ENCODE assay signal across 1 cellular context in the genomic region with DNA sequence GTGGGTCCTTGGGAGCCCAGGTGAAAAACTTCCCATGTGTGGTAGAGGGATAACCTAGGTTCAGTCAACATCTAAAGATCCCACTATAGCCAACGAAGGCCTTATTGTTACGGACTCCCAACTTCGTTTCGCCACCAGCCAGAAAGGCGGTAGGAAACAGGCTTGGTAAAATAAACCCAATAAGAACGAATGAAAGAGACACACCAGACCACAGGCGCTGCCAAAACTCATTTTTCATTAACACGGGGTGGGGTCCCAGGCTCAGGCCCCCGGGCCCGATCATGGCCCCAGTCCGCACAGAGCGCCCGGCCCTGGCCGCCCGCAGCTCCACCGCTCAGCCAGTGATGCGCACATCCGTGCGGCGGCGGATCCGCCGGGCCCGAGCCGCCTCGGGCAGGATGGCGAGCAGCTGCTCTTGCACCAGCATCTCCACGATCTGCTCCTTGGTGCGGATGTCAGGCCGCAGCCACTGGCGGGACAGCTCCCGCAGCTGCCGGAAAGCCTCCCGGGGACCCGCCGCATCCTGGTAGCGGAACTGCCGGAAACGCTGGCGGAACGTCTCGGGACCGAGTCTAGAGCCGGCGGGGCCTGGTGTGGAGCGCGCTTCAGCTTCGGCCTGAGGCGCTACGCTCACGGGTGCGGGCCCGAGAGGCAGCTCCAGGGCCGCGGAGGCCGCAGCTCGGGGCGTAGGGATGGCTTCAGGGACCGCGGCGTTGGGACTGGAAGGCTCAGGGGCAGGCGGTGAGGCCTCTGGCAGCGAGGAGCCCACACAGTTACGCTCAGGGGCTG.
TF ChIP-seq lines count a peak whose summit lies in the region.

No MANE protein-coding gene starts in this region.

TF ChIP-seq in HepG2, 621 proteins besides CTCF, POLR2A, EP300 and RAD21 (continued from another document and continues in another):
- TF ChIP-seq ZNF503 (CRISPR knock-in tag; IDR thresholded peaks at IDR 0.05) (peak; percentile 64; the same call in 1 of the 2 replicates), ZNF317 (CRISPR knock-in tag; IDR thresholded peaks at IDR 0.05) (no peak), ZBTB42 (CRISPR knock-in tag; IDR thresholded peaks at IDR 0.05) (peak; percentile 89; the same call in 1 of the 2 replicates), ZNF253 (CRISPR knock-in tag; IDR thresholded peaks at IDR 0.05; ENCODE audit: borderline replicate concordance) (no peak), TFAP4 (IDR thresholded peaks at IDR 0.05; ENCODE audit: borderline replicate concordance, low read depth) (no peak), ZNF740 (CRISPR knock-in tag; IDR thresholded peaks at IDR 0.05) (no peak), KAT2B (IDR thresholded peaks at IDR 0.05; ENCODE audit: borderline replicate concordance, low read depth, low read length) (no peak), TGIF2 (CRISPR knock-in tag; IDR thresholded peaks at IDR 0.05) (no peak; the same call in 1 of the 2 replicates), RXRB (CRISPR knock-in tag; IDR thresholded peaks at IDR 0.05; ENCODE audit: borderline replicate concordance) (no peak), FOXA1 (IDR thresholded peaks at IDR 0.05) (no peak), FOXA1 (CRISPR knock-in tag; IDR thresholded peaks at IDR 0.05) (no peak; the same call in 1 of the 2 replicates), ZNF432 (CRISPR knock-in tag; IDR thresholded peaks at IDR 0.05; ENCODE audit: borderline replicate concordance) (0 out of 2 replicates have a peak, but pooled peaks have one; percentile 71), KLF16 (CRISPR knock-in tag; IDR thresholded peaks at IDR 0.05) (no peak), ZNF562 (CRISPR knock-in tag; IDR thresholded peaks at IDR 0.05; ENCODE audit: borderline replicate concordance) (no peak), NR3C1 (CRISPR knock-in tag; IDR thresholded peaks at IDR 0.05) (peak; percentile 51), TRAFD1 (CRISPR knock-in tag; IDR thresholded peaks at IDR 0.05; ENCODE audit: borderline replicate concordance) (no peak), TARDBP (CRISPR knock-in tag; IDR thresholded peaks at IDR 0.05) (no peak), KLF15 (CRISPR knock-in tag; IDR thresholded peaks at IDR 0.05; ENCODE audit: borderline replicate concordance) (no peak), ZBTB1 (CRISPR knock-in tag; IDR thresholded peaks at IDR 0.05; ENCODE audit: borderline replicate concordance) (no peak), GMEB2 (CRISPR knock-in tag; IDR thresholded peaks at IDR 0.05; ENCODE audit: low read depth) (no peak), ZNF737 (CRISPR knock-in tag; IDR thresholded peaks at IDR 0.05; ENCODE audit: borderline replicate concordance) (no peak), DNMT3B (CRISPR knock-in tag; conservative IDR thresholded peaks at IDR 0.05) (no peak), ZNF24 (IDR thresholded peaks at IDR 0.05) (no peak), TSC22D2 (CRISPR knock-in tag; IDR thresholded peaks at IDR 0.05; ENCODE audit: borderline replicate concordance) (no peak), ZNF17 (CRISPR knock-in tag; IDR thresholded peaks at IDR 0.05) (no peak), ZNF510 (CRISPR knock-in tag; IDR thresholded peaks at IDR 0.05; ENCODE audit: low read depth) (0 out of 2 replicates have a peak, but pooled peaks have one; percentile 17), KDM2A (CRISPR knock-in tag; IDR thresholded peaks at IDR 0.05; ENCODE audit: borderline replicate concordance, low read depth) (peak; percentile 20), GABPA (IDR thresholded peaks at IDR 0.05; ENCODE audit: low read depth, low read length) (peak; percentile 41; the same call in 1 of the 2 replicates), GABPA (CRISPR knock-in tag; IDR thresholded peaks at IDR 0.05; ENCODE audit: low read depth) (no peak), KLF9 (CRISPR knock-in tag; IDR thresholded peaks at IDR 0.05; ENCODE audit: low read depth) (no peak), ZBTB3 (CRISPR knock-in tag; IDR thresholded peaks at IDR 0.05; ENCODE audit: borderline replicate concordance, low read depth) (peak; percentile 61; the same call in 1 of the 2 replicates), ZNF451 (CRISPR knock-in tag; IDR thresholded peaks at IDR 0.05) (no peak; the same call in 1 of the 2 replicates), ZKSCAN1 (IDR thresholded peaks at IDR 0.05; ENCODE audit: low read length) (no peak), ZMYM4 (CRISPR knock-in tag; IDR thresholded peaks at IDR 0.05) (no peak), GABPB1 (CRISPR knock-in tag; IDR thresholded peaks at IDR 0.05) (no peak)
- TF ChIP-seq, protein P1, sequence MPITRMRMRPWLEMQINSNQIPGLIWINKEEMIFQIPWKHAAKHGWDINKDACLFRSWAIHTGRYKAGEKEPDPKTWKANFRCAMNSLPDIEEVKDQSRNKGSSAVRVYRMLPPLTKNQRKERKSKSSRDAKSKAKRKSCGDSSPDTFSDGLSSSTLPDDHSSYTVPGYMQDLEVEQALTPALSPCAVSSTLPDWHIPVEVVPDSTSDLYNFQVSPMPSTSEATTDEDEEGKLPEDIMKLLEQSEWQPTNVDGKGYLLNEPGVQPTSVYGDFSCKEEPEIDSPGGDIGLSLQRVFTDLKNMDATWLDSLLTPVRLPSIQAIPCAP (CRISPR knock-in tag; IDR thresholded peaks at IDR 0.05; ENCODE audit: low read depth): no peak; the same call in 1 of the 2 replicates
- TF ChIP-seq, protein P2, sequence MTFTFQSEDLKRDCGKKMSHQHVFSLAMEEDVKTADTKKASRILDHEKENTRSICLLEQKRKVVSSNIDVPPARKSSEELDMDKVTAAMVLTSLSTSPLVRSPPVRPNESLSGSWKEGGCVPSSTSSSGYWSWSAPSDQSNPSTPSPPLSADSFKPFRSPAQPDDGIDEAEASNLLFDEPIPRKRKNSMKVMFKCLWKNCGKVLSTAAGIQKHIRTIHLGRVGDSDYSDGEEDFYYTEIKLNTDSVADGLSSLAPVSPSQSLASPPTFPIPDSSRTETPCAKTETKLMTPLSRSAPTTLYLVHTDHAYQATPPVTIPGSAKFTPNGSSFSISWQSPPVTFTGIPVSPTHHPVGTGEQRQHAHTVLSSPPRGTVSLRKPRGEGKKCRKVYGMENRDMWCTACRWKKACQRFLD (CRISPR knock-in tag; IDR thresholded peaks at IDR 0.05; ENCODE audit: borderline replicate concordance): peak; percentile 77; the same call in 1 of the 2 replicates
- TF ChIP-seq, protein P3, sequence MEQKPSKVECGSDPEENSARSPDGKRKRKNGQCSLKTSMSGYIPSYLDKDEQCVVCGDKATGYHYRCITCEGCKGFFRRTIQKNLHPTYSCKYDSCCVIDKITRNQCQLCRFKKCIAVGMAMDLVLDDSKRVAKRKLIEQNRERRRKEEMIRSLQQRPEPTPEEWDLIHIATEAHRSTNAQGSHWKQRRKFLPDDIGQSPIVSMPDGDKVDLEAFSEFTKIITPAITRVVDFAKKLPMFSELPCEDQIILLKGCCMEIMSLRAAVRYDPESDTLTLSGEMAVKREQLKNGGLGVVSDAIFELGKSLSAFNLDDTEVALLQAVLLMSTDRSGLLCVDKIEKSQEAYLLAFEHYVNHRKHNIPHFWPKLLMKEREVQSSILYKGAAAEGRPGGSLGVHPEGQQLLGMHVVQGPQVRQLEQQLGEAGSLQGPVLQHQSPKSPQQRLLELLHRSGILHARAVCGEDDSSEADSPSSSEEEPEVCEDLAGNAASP (CRISPR knock-in tag; IDR thresholded peaks at IDR 0.05; ENCODE audit: borderline replicate concordance): no peak
- TF ChIP-seq, protein P4, sequence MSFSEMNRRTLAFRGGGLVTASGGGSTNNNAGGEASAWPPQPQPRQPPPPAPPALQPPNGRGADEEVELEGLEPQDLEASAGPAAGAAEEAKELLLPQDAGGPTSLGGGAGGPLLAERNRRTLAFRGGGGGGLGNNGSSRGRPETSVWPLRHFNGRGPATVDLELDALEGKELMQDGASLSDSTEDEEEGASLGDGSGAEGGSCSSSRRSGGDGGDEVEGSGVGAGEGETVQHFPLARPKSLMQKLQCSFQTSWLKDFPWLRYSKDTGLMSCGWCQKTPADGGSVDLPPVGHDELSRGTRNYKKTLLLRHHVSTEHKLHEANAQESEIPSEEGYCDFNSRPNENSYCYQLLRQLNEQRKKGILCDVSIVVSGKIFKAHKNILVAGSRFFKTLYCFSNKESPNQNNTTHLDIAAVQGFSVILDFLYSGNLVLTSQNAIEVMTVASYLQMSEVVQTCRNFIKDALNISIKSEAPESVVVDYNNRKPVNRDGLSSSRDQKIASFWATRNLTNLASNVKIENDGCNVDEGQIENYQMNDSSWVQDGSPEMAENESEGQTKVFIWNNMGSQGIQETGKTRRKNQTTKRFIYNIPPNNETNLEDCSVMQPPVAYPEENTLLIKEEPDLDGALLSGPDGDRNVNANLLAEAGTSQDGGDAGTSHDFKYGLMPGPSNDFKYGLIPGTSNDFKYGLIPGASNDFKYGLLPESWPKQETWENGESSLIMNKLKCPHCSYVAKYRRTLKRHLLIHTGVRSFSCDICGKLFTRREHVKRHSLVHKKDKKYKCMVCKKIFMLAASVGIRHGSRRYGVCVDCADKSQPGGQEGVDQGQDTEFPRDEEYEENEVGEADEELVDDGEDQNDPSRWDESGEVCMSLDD (CRISPR knock-in tag; IDR thresholded peaks at IDR 0.05; ENCODE audit: borderline replicate concordance): peak; percentile 62; the same call in 1 of the 2 replicates
- TF ChIP-seq, protein P5, sequence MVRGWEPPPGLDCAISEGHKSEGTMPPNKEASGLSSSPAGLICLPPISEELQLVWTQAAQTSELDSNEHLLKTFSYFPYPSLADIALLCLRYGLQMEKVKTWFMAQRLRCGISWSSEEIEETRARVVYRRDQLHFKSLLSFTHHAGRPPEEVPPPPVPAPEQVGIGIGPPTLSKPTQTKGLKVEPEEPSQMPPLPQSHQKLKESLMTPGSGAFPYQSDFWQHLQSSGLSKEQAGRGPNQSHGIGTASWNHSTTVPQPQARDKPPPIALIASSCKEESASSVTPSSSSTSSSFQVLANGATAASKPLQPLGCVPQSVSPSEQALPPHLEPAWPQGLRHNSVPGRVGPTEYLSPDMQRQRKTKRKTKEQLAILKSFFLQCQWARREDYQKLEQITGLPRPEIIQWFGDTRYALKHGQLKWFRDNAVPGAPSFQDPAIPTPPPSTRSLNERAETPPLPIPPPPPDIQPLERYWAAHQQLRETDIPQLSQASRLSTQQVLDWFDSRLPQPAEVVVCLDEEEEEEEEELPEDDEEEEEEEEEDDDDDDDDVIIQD (CRISPR knock-in tag; IDR thresholded peaks at IDR 0.05; ENCODE audit: low read depth): no peak
- TF ChIP-seq, protein P6, sequence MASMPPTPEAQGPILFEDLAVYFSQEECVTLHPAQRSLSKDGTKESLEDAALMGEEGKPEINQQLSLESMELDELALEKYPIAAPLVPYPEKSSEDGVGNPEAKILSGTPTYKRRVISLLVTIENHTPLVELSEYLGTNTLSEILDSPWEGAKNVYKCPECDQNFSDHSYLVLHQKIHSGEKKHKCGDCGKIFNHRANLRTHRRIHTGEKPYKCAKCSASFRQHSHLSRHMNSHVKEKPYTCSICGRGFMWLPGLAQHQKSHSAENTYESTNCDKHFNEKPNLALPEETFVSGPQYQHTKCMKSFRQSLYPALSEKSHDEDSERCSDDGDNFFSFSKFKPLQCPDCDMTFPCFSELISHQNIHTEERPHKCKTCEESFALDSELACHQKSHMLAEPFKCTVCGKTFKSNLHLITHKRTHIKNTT (CRISPR knock-in tag; IDR thresholded peaks at IDR 0.05): no peak
